13 cellular contexts compared by ENCODE assay signal in genomic region chr16:29913514-29913913, GRCh38. TPM values are rescaled to one million over a fixed set of nuclear protein-coding genes. Genes with fewer than 3 reads are reported as not detected.
DNase-seq lines count a peak whose midpoint lies in the region; ATAC-seq and TF ChIP-seq lines count a peak whose summit lies in the region.
"Had no signal": no experiment of that assay in that cellular context is flagged by ENCODE, and none has a peak within 500 bp of the region (broad histone marks: within the 10 kb centered on the region; RNA-seq: fewer than 3 reads in every experiment).

No MANE protein-coding gene starts in this region.

- no peak overlapping the region for H2AK5ac ChIP-seq in H9 (ENCODE audit: insufficient read length, low read length)

- no peak overlapping the region for H3K4me3 Mint-ChIP-seq in H9
- no peak overlapping the region for H3K4me3 Mint-ChIP-seq in WTC11
- no peak overlapping the region for H3K4me3 Mint-ChIP-seq in glutamatergic neuron (ENCODE audit: unreplicated experiment)
- H3K4me3 Mint-ChIP-seq: CD4-positive, alpha-beta memory T cell had no signal

- H3K9me3 Mint-ChIP-seq in H9, result no peaks in the 10 kb centered on the region; a peak in 1 of 5 replicates
- H3K9me3 Mint-ChIP-seq in WTC11, result no peaks in the 10 kb centered on the region
- H3K9me3 Mint-ChIP-seq in glutamatergic neuron (ENCODE audit: unreplicated experiment), result peaks cover 4% of the 10 kb centered on the region
- H3K9me3 Mint-ChIP-seq: CD4-positive, alpha-beta memory T cell had no signal

- no peak overlapping the region for H2BK20ac ChIP-seq in H9 (ENCODE audit: low read depth, low read length, poor library complexity, severe bottlenecking)

- no peak overlapping the region for H2BK15ac ChIP-seq in H9 (ENCODE audit: low read depth, low read length)

- no peaks in the 10 kb centered on the region for H3K23me2 ChIP-seq in H9 (ENCODE audit: insufficient read length, low read depth, low read length, poor library complexity, severe bottlenecking)

- no peak overlapping the region for H3K56ac ChIP-seq in H9 (ENCODE audit: insufficient read length, low read depth, low read length)

- intact Hi-C loops in upper lobe of right lung (cut with DNase I), result no loop called here

- H2BK5ac ChIP-seq in H9 (ENCODE audit: insufficient read length, low read length), result no peak overlapping the region

- H2BK120ac ChIP-seq in H9 (ENCODE audit: low read depth, low read length, poor library complexity, severe bottlenecking), result no peak overlapping the region

- H3K36me3 Mint-ChIP-seq in H9 (ENCODE audit: insufficient read depth in 1 of 3, low read depth in 3 of 3) (peaks cover 18 to 28% (median 20%) of the 10 kb centered on the region in 3 experiments; a peak in 6 of 7 replicates), WTC11 (peaks cover 3% of the 10 kb centered on the region; the same call in 1 of the 2 replicates), glutamatergic neuron (ENCODE audit: unreplicated experiment) (no peaks in the 10 kb centered on the region)

- no peak overlapping the region for H3K23ac ChIP-seq in H9 (ENCODE audit: insufficient read length, low read depth, low read length)

- ATAC-seq in WTC11 (no peak), upper lobe of right lung (no peak)
- ATAC-seq: HCT116 had no signal

- H3K4me1 ChIP-seq in H9 (ENCODE audit: insufficient read depth, low read length), result no peaks in the 10 kb centered on the region
- H3K4me1 ChIP-seq in upper lobe of right lung, result no peaks in the 10 kb centered on the region
- H3K4me1 ChIP-seq: Caco-2 had no signal

- H3K4me1 Mint-ChIP-seq in H9 (peaks cover 3 to 8% of the 10 kb centered on the region in 2 experiments; a peak in 3 of 4 replicates), WTC11 (peaks cover 5% of the 10 kb centered on the region), glutamatergic neuron (ENCODE audit: low read depth, unreplicated experiment) (no peaks in the 10 kb centered on the region)

- H3K14ac ChIP-seq in H9 (ENCODE audit: insufficient read depth, low read length), result no peak overlapping the region

- in situ Hi-C loops in GM13976 (cut with MboI; ENCODE audit: low sequenced_read_pairs, unreplicated experiment), result loop anchor here (10.0 kb wide), 1 partner anchor 61 kb away; the partner anchor contains the start of gene TAOK2

- peaks cover 12% of the 10 kb centered on the region for H3K36me3 ChIP-seq in upper lobe of right lung

- no peak overlapping the region for H3K9ac ChIP-seq in H9 (ENCODE audit: extremely low read depth, insufficient read length, low read length)

- H4K91ac ChIP-seq in H9 (ENCODE audit: insufficient read length, low read depth, low read length), result no peak overlapping the region

- no peak overlapping the region for H2AFZ ChIP-seq in H9 (ENCODE audit: low read length)

- POLR2A ChIA-PET in WTC11 (lab: Charles Lee), result no interaction called here

- no peak overlapping the region for H3K27ac ChIP-seq in H9 (ENCODE audit: insufficient read length, low read depth, low read length)
- H3K27ac ChIP-seq in upper lobe of right lung, result no peak overlapping the region

- H3K4me2 ChIP-seq in H9 (ENCODE audit: insufficient read depth, insufficient read length, low read length), result no peak overlapping the region

- H3T11ph ChIP-seq in H9 (ENCODE audit: low read length), result no peak overlapping the region

- DNase-seq in H9 (no peak), WTC11 (ENCODE audit: low spot score) (no peak), glutamatergic neuron (no peak), upper lobe of right lung (peak; percentile 13), NCI-H128 (lab: John Stamatoyannopoulos, UW; ENCODE audit: unreplicated experiment) (no peak), cortex of kidney (lab: John Stamatoyannopoulos, UW) (no peak), GM13976 (ENCODE audit: low spot score) (no peak)
- DNase-seq: Caco-2; CD4-positive, alpha-beta memory T cell; DMS153; DND-41; H7 had no signal

- H4K5ac ChIP-seq in H9 (ENCODE audit: insufficient read length, low read depth, low read length), result no peak overlapping the region

- no peaks in the 10 kb centered on the region for H3K79me2 ChIP-seq in H9 (ENCODE audit: insufficient read depth, low read length)

- no peak overlapping the region for H4K8ac ChIP-seq in H9 (replicated peaks; ENCODE audit: insufficient read length, low read depth, low read length)

- CTCF ChIA-PET in WTC11 (lab: Charles Lee), result interaction anchor here (1.3 to 2.1 kb wide), 3 partner anchors 14 to 65 kb away, joined by 4 to 5 read pairs (median 5); partner anchors contain the start of genes ASPHD1 and SEZ6L2

- H3K27me3 Mint-ChIP-seq in H9 (ENCODE audit: low read depth), result no peaks in the 10 kb centered on the region
- H3K27me3 Mint-ChIP-seq in WTC11 (ENCODE audit: low read depth), result no peaks in the 10 kb centered on the region
- peaks cover 9% of the 10 kb centered on the region for H3K27me3 Mint-ChIP-seq in glutamatergic neuron (ENCODE audit: unreplicated experiment)
- H3K27me3 Mint-ChIP-seq: CD4-positive, alpha-beta memory T cell had no signal

- no peak overlapping the region for H3K18ac ChIP-seq in H9 (ENCODE audit: insufficient read length, low read depth, low read length)

- H3K27ac Mint-ChIP-seq in H9 (peak overlapping the region in 2 of 3 experiments; percentile 44 to 81; a peak in 2 of 7 replicates), WTC11 (peak overlapping the region; percentile 47; the same call in 1 of the 2 replicates), glutamatergic neuron (ENCODE audit: unreplicated experiment) (peak overlapping the region; percentile 1)

- H4K20me1 ChIP-seq in H9 (ENCODE audit: control insufficient read depth, insufficient read depth, insufficient read length), result no peaks in the 10 kb centered on the region

- no peak overlapping the region for H2BK12ac ChIP-seq in H9 (ENCODE audit: insufficient read length, low read depth, low read length)

- no peak for TF ChIP-seq CTCF in H9 (conservative IDR thresholded peaks at IDR 0.05)
- no peak for TF ChIP-seq CTCF in WTC11 (IDR thresholded peaks at IDR 0.05)
- no peak for TF ChIP-seq CTCF in glutamatergic neuron (IDR thresholded peaks at IDR 0.05; ENCODE audit: partially characterized antibody, unreplicated experiment)
- no peak for TF ChIP-seq CTCF in upper lobe of right lung (IDR thresholded peaks at IDR 0.05)
- no peak for TF ChIP-seq CTCF in GM13976 (IDR thresholded peaks at IDR 0.05; ENCODE audit: borderline replicate concordance, control extremely low read depth, extremely low read depth, insufficient read depth, missing control alignments)

- no CpG with 5 or more reads among the region's 8 CpGs for WGBS in H9 (ENCODE audit: extremely low coverage, insufficient read length, low lambda C conversion rate)

- H3K9me3 ChIP-seq in H9 (ENCODE audit: control insufficient read depth, low read depth, low read length) (no peaks in the 10 kb centered on the region), upper lobe of right lung (no peaks in the 10 kb centered on the region)
- H3K9me3 ChIP-seq: Caco-2 had no signal

- H3K4ac ChIP-seq in H9 (ENCODE audit: low read depth, low read length), result no peak overlapping the region

- H3K4me3 ChIP-seq in upper lobe of right lung, result no peak overlapping the region

- no peaks in the 10 kb centered on the region for H3K79me1 ChIP-seq in H9 (ENCODE audit: insufficient read depth, low read depth, low read length, poor library complexity, severe bottlenecking)

- H3K27me3 ChIP-seq in H9 (ENCODE audit: insufficient read depth, low read length) (no peaks in the 10 kb centered on the region), upper lobe of right lung (no peaks in the 10 kb centered on the region)

TF ChIP-seq in WTC11, 78 proteins besides CTCF, POLR2A, EP300 and RAD21 (continues in another document):
- TF ChIP-seq ZNF425 (CRISPR knock-in tag; conservative IDR thresholded peaks at IDR 0.05) (no peak), TCF7 (CRISPR knock-in tag; IDR thresholded peaks at IDR 0.05; ENCODE audit: low read depth) (no peak), MAX (CRISPR knock-in tag; IDR thresholded peaks at IDR 0.05) (no peak), ZNF232 (CRISPR knock-in tag; IDR thresholded peaks at IDR 0.05) (no peak), HMGA2 (CRISPR knock-in tag; IDR thresholded peaks at IDR 0.05) (no peak), TP53 (CRISPR knock-in tag; IDR thresholded peaks at IDR 0.05) (no peak), ATF1 (CRISPR knock-in tag; IDR thresholded peaks at IDR 0.05) (no peak)

RNA-seq across cellular contexts. Expression of gene KCTD13, which starts 12.5 kb away (rescaled TPM):
- total RNA-seq in H9 (2021) (16.8 and 18.3 TPM in 2 replicates), WTC11 (2021) (18.5 to 20.9 TPM (median 19.4 TPM) in 3 replicates), glutamatergic neuron (ENCODE audit: unreplicated experiment) (18.4 TPM), upper lobe of right lung (23.5 TPM)

RNA-seq across cellular contexts. Expression of gene ASPHD1, which starts 13.2 kb away (rescaled TPM):
- total RNA-seq in H9 (2021) (16.7 and 17.9 TPM in 2 replicates), WTC11 (2021) (17.6 to 26.9 TPM (median 20.2 TPM) in 3 replicates), glutamatergic neuron (ENCODE audit: unreplicated experiment) (56.4 TPM), upper lobe of right lung (4.4 TPM)
- total RNA-seq: CD4-positive, alpha-beta memory T cell had no signal

RNA-seq across cellular contexts. Expression of gene SEZ6L2, which starts 14.2 kb away (rescaled TPM):
- total RNA-seq in H9 (2021) (44.7 and 50.8 TPM in 2 replicates), WTC11 (2021) (58.2 to 68.5 TPM (median 64.2 TPM) in 3 replicates), glutamatergic neuron (ENCODE audit: unreplicated experiment) (176 TPM), upper lobe of right lung (11.9 TPM)

RNA-seq across cellular contexts. Expression of gene TMEM219, which starts 48.4 kb away (rescaled TPM):
- 82.1 and 89.1 TPM in 2 replicates for total RNA-seq in H9 (2021)
- total RNA-seq in WTC11 (2021), result 69.6 to 87.6 TPM (median 78.0 TPM) in 3 replicates
- 88.0 TPM for total RNA-seq in glutamatergic neuron (ENCODE audit: unreplicated experiment)
- total RNA-seq in upper lobe of right lung, result 133 TPM

RNA-seq across cellular contexts. Expression of gene CDIPT, which starts 50.5 kb away (rescaled TPM):
- total RNA-seq in H9 (2021), result 70.0 and 70.6 TPM in 2 replicates
- total RNA-seq in WTC11 (2021), result 70.7 to 71.7 TPM (median 70.9 TPM) in 3 replicates
- total RNA-seq in glutamatergic neuron (ENCODE audit: unreplicated experiment), result 71.0 TPM
- total RNA-seq in upper lobe of right lung, result 83.2 TPM

Comparison
In these comparisons a context has a peak if more than half of its experiments do, and no peak if none do; other contexts are left out.
1. H3K27ac Mint-ChIP-seq: peak in every context shown above with its lines; median percentile 62 in H9; 47 in WTC11; 1 in glutamatergic neuron.